ENCODE assay signal across 10 cellular contexts in the genomic region with DNA sequence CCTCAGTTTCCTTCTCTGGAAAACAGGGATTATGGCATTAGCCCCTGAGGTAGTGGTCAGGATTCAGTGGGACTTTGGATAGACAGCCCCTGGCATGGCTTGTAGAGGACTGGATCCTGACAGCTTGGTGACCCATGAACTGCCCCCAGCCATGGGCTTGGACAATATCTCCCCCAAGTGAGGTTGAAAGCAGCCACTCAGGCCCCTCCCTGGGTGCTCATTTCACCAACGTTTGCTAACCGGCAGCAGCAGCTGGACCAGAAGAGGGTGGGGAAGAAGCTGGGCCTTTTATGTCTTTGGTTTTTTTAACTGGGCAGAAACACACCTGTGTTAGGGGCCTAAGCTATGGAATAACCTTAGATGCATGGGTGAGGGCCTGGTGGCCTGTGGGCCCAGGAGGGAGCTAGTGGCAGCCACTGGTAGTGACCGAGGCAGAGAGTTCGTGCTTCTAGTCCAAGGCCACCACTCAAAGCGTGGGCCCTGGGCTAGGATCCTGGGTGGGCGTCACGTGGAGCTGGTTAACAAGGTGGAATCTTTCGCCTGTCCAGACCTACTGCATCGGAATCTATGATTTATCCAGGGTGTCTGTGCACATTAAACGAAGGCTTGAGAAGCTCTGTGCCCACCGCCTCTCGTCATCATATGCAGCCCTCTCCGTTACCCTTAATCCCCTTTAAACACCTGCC. TPM values are rescaled to one million over a fixed set of nuclear protein-coding genes. Genes with fewer than 3 reads are reported as not detected.
A peak's percentile ranks its signal among the peaks of the same experiment; 100 is the strongest.
DNase-seq lines count a peak whose midpoint lies in the region; ATAC-seq and TF ChIP-seq lines count a peak whose summit lies in the region.
"Had no signal": no experiment of that assay in that cellular context is flagged by ENCODE, and none has a peak within 500 bp of the region (broad histone marks: within the 10 kb centered on the region; RNA-seq: fewer than 3 reads in every experiment).

No MANE protein-coding gene starts in this region.

- H3K27ac ChIP-seq in CD4-positive, alpha-beta T cell (ENCODE audit: low read depth, low read length): no peak overlapping the region
- H3K27ac ChIP-seq in Karpas-422 (ENCODE audit: low read length) (no peak overlapping the region), colonic mucosa (no peak overlapping the region)

- H4K20me1 ChIP-seq in Karpas-422 (ENCODE audit: insufficient read depth, low read depth, low read length): no peaks in the 10 kb centered on the region; the same call in 1 of the 2 replicates

- DNase-seq in CD4-positive, alpha-beta T cell: no peak
- no peak for DNase-seq in Karpas-422
- DNase-seq in colonic mucosa: no peak
- no peak for DNase-seq in nephron progenitor cell
- no peak for DNase-seq in NCI-H1048 (lab: John Stamatoyannopoulos, UW)
- no peak for DNase-seq in cerebellum (ENCODE audit: low spot score)
- no peak for DNase-seq in activated CD8-positive, alpha-beta memory T cell treated with anti-CD3 and anti-CD28 coated beads for 24 hours
- DNase-seq: DMS 273 treated with DMSO at 0.1 percent for 48 hours, NCI-H2029 had no signal

- no peak overlapping the region for H2AFZ ChIP-seq in Karpas-422 (ENCODE audit: low read length)

- H3K4me3 ChIP-seq in Karpas-422 (ENCODE audit: low read length): peak overlapping the region; percentile 84; the same call in 1 of the 2 replicates
- H3K4me3 ChIP-seq in colonic mucosa: no peak overlapping the region

- peak overlapping the region; percentile 75 for H3K4me3 Mint-ChIP-seq in CD4-positive, alpha-beta T cell
- H3K4me3 Mint-ChIP-seq in nephron progenitor cell: peak overlapping the region; percentile 87

- ATAC-seq in CD4-positive, alpha-beta T cell (ENCODE audit: poor library complexity): no peak
- no peak for ATAC-seq in GM21423 (IDR thresholded peaks at IDR 0.05; ENCODE audit: unreplicated experiment)

- no peak overlapping the region for H3K27ac Mint-ChIP-seq in CD4-positive, alpha-beta T cell
- no peak overlapping the region for H3K27ac Mint-ChIP-seq in nephron progenitor cell

- intact Hi-C loops in CD4-positive, alpha-beta T cell (cut with DNase I, micrococcal nuclease): loop anchor here in 1 of 2 experiments (5.0 kb wide), 2 partner anchors 87 to 182 kb away; no protein-coding TSS in a partner anchor
- intact Hi-C loops in colonic mucosa (cut with DNase I): loop anchor here (5.0 to 10.0 kb wide), 3 partner anchors 48 to 184 kb away; no protein-coding TSS in a partner anchor

- CTCF ChIA-PET in CD4-positive, alpha-beta T cell (lab: Charles Lee): interaction anchor here (1.1 to 1.4 kb wide), 3 partner anchors 10 to 184 kb away, joined by 3 to 5 read pairs (median 3); no protein-coding TSS in a partner anchor

- H3K4me1 ChIP-seq in Karpas-422 (ENCODE audit: low read length) (peaks cover 28% of the 10 kb centered on the region), colonic mucosa (peaks cover 4% of the 10 kb centered on the region)

- no peaks in the 10 kb centered on the region for H3K9me3 Mint-ChIP-seq in CD4-positive, alpha-beta T cell
- H3K9me3 Mint-ChIP-seq in nephron progenitor cell: no peaks in the 10 kb centered on the region

- no peaks in the 10 kb centered on the region for H3K9me2 ChIP-seq in Karpas-422 (replicated peaks; ENCODE audit: insufficient read depth, low read length)

- H3K9ac ChIP-seq in Karpas-422 (ENCODE audit: low read length) (peak overlapping the region; percentile 86), colonic mucosa (ENCODE audit: low read depth in 2 of 2, low read length in 2 of 2) (peak overlapping the region; percentile 53 to 74)

- no peak for TF ChIP-seq CTCF in CD4-positive, alpha-beta T cell (IDR thresholded peaks at IDR 0.05)
- TF ChIP-seq CTCF in colonic mucosa (IDR thresholded peaks at IDR 0.05) (no peak), nephron progenitor cell (IDR thresholded peaks at IDR 0.05) (no peak)

- H3K27me3 ChIP-seq in CD4-positive, alpha-beta T cell (ENCODE audit: control insufficient read depth, insufficient read depth, low read length): peaks cover 78% of the 10 kb centered on the region
- no peaks in the 10 kb centered on the region for H3K27me3 ChIP-seq in Karpas-422 (ENCODE audit: low read length)
- no peaks in the 10 kb centered on the region for H3K27me3 ChIP-seq in colonic mucosa

- peaks cover 80% of the 10 kb centered on the region for H3K27me3 Mint-ChIP-seq in CD4-positive, alpha-beta T cell
- peaks cover 26% of the 10 kb centered on the region for H3K27me3 Mint-ChIP-seq in nephron progenitor cell (ENCODE audit: low read depth, poor library complexity)

- H3K36me3 ChIP-seq in Karpas-422 (ENCODE audit: insufficient read depth, low read length) (no peaks in the 10 kb centered on the region), colonic mucosa (no peaks in the 10 kb centered on the region)

- no peaks in the 10 kb centered on the region for H3K36me3 Mint-ChIP-seq in CD4-positive, alpha-beta T cell (ENCODE audit: low read depth)
- H3K36me3 Mint-ChIP-seq in nephron progenitor cell (ENCODE audit: low read depth): no peaks in the 10 kb centered on the region

- no peaks in the 10 kb centered on the region for H3K9me3 ChIP-seq in CD4-positive, alpha-beta T cell (ENCODE audit: control insufficient read depth, low read length)
- H3K9me3 ChIP-seq in Karpas-422 (ENCODE audit: low read length) (no peaks in the 10 kb centered on the region), colonic mucosa (no peaks in the 10 kb centered on the region)

- H3K4me2 ChIP-seq in Karpas-422 (ENCODE audit: low read depth, low read length, poor library complexity, severe bottlenecking): peak overlapping the region; percentile 89

- H3K79me2 ChIP-seq in Karpas-422 (ENCODE audit: low read length): peaks cover 19% of the 10 kb centered on the region

- peaks cover 21% of the 10 kb centered on the region for H3K4me1 Mint-ChIP-seq in CD4-positive, alpha-beta T cell (ENCODE audit: low read depth)
- H3K4me1 Mint-ChIP-seq in nephron progenitor cell: peaks cover 20% of the 10 kb centered on the region

- POLR2A ChIA-PET in CD4-positive, alpha-beta T cell (lab: Charles Lee): interaction anchor here (0.9 to 1.1 kb wide), 2 partner anchors 11 to 25 kb away, joined by 3 read pairs; partner anchors contain the start of gene ZNF79

RNA-seq across cellular contexts. Expression of gene SLC2A8, which starts 1.9 kb away (rescaled TPM):
- 1 to 10 TPM; 1.6 to 1.8 TPM for total RNA-seq in CD4-positive, alpha-beta T cell
- total RNA-seq in Karpas-422 (2014; rRNA removed; shearing (Covaris generic); ENCODE audit: low replicate concordance): 11.3 and 29.4 TPM in 2 replicates
- total RNA-seq in colonic mucosa (10 to 100 TPM; 20.4 to 33.6 TPM), cerebellum (21.3 TPM)

RNA-seq across cellular contexts. Expression of gene ZNF79, which starts 25.3 kb away (rescaled TPM):
- total RNA-seq in CD4-positive, alpha-beta T cell: 1 to 10 TPM; 4.3 to 4.9 TPM
- total RNA-seq in Karpas-422 (2014; rRNA removed; shearing (Covaris generic); ENCODE audit: low replicate concordance): 8.1 and 10.5 TPM in 2 replicates
- total RNA-seq in colonic mucosa: 1 to 10 TPM; 5.8 to 6.4 TPM
- 11.9 TPM for total RNA-seq in cerebellum

RNA-seq across cellular contexts. Expression of gene RPL12, which starts 52.3 kb away (rescaled TPM):
- 1,000 to 10,000 TPM; 1,884 to 1,993 TPM for total RNA-seq in CD4-positive, alpha-beta T cell
- 2,789 and 3,026 TPM in 2 replicates for total RNA-seq in Karpas-422 (2014; rRNA removed; shearing (Covaris generic); ENCODE audit: low replicate concordance)
- total RNA-seq in colonic mucosa (100 to 1,000 TPM; 916 to 973 TPM), cerebellum (349 TPM)

RNA-seq across cellular contexts. Expression of gene LRSAM1, which starts 52.5 kb away (rescaled TPM):
- 10 to 100 TPM; 11.4 to 16.0 TPM for total RNA-seq in CD4-positive, alpha-beta T cell
- total RNA-seq in Karpas-422 (2014; rRNA removed; shearing (Covaris generic); ENCODE audit: low replicate concordance): 14.4 and 15.5 TPM in 2 replicates
- total RNA-seq in colonic mucosa (10 to 100 TPM; 14.7 to 15.6 TPM), cerebellum (22.0 TPM)
